Comparison of ENCODE assay signal across 1 cellular context in the genomic region with DNA sequence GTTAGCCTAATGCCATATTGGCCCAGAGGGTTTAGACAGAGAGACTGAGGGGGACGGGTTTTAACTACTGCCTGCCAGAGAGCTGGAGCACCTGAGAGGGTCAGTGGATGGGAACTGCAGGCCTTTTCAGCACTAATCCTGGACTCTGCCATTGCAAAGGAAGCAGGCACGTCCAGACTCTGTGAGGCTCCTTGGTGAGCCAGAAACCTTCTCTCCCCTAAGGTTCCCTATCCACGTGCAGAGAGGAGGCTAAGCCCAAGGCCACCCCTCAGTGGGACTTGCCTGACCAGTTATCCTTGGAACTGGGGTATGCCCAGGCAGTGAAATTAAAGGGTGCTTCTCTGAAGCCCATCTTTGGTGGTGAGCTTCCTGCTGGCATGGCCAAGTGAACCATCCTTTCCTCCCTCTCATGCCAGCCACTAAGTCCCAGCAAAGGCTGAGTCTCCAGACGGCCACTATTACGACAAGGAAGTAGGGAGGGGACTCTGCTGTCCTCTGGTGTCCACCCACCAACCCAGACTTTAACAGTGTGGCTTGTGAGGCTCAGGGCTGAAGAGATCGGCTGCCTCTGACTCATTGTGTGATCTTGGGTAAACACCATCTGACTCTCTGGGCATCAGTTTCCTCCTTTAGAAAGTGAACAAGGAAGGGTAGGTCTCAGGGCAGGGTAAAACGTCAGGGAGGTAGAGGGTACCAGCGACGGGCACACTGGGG.
TF ChIP-seq lines count a peak whose summit lies in the region.

No MANE protein-coding gene starts in this region.

TF ChIP-seq in GM12878, 131 proteins besides CTCF, POLR2A, EP300 and RAD21 (continued from another document):
- TF ChIP-seq, protein P1, sequence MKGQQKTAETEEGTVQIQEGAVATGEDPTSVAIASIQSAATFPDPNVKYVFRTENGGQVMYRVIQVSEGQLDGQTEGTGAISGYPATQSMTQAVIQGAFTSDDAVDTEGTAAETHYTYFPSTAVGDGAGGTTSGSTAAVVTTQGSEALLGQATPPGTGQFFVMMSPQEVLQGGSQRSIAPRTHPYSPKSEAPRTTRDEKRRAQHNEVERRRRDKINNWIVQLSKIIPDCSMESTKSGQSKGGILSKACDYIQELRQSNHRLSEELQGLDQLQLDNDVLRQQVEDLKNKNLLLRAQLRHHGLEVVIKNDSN (IDR thresholded peaks at IDR 0.05; ENCODE audit: borderline replicate concordance, extremely low read length, insufficient read depth, low read depth, low read length): no peak
- no peak for TF ChIP-seq IRF4 (IDR thresholded peaks at IDR 0.05; ENCODE audit: low read depth, low read length)
- TF ChIP-seq, protein P2, sequence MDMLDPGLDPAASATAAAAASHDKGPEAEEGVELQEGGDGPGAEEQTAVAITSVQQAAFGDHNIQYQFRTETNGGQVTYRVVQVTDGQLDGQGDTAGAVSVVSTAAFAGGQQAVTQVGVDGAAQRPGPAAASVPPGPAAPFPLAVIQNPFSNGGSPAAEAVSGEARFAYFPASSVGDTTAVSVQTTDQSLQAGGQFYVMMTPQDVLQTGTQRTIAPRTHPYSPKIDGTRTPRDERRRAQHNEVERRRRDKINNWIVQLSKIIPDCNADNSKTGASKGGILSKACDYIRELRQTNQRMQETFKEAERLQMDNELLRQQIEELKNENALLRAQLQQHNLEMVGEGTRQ (IDR thresholded peaks at IDR 0.05; ENCODE audit: borderline replicate concordance, low read depth, low read length): no peak
